In the genomic region with DNA sequence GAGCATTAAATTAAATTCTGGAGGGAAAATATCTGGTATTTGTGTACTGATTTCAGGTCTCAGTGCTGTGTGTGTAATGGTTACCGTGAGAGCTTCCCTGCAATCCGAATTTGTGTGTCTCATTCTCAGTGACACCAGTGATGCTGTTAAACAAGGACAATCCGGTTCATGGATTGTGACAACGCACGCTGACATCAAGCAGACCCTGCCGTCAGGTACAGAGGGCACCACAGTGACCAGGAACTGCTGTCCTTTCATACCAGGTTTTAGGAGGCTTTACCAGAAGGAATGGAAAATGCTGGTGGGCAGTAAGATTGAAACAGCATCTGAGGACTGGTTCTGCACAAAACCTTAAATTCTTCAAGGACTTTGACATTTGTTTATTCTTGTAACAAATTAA, we compare ENCODE assay signal across 20 cellular contexts. TPM values are rescaled to one million over a fixed set of nuclear protein-coding genes. Genes with fewer than 3 reads are reported as not detected.
DNase-seq lines count a peak whose midpoint lies in the region; ATAC-seq lines count a peak whose summit lies in the region.
"Had no signal": no experiment of that assay in that cellular context is flagged by ENCODE, and none has a peak within 500 bp of the region (broad histone marks: within the 10 kb centered on the region; RNA-seq: fewer than 3 reads in every experiment).

No MANE protein-coding gene starts in this region.

- H3K9ac ChIP-seq in stomach smooth muscle (ENCODE audit: low read length in 2 of 2): peak overlapping the region in 1 of 2 donors; percentile 42

- H3K4me1 Mint-ChIP-seq in activated CD4-positive, alpha-beta T cell treated with anti-CD3 and anti-CD28 coated beads, Interleukin-2, amount 10 ng/mL, durations not matched to agents 7 days and 5 days: peaks cover 38% of the 10 kb centered on the region
- peaks cover 12% of the 10 kb centered on the region for H3K4me1 Mint-ChIP-seq in activated T-helper 17 cell treated with anti-CD3 and anti-CD28 coated beads, Interleukin-2, amount 50 U/mL, for 72 hours
- peaks cover 4 to 7% of the 10 kb centered on the region in 2 donors for H3K4me1 Mint-ChIP-seq in effector memory CD8-positive, alpha-beta T cell (ENCODE audit: low read depth in 2 of 2)

- peaks cover 23% of the 10 kb centered on the region for H3K36me3 Mint-ChIP-seq in activated CD4-positive, alpha-beta T cell treated with anti-CD3 and anti-CD28 coated beads, Interleukin-2, amount 10 ng/mL, durations not matched to agents 7 days and 5 days (ENCODE audit: low read depth)
- H3K36me3 Mint-ChIP-seq in activated T-helper 17 cell treated with anti-CD3 and anti-CD28 coated beads, Interleukin-2, amount 50 U/mL, for 72 hours (ENCODE audit: low read depth): peaks cover 32% of the 10 kb centered on the region
- H3K36me3 Mint-ChIP-seq in effector memory CD8-positive, alpha-beta T cell (ENCODE audit: insufficient read depth): peaks cover under 1% of the 10 kb centered on the region
- H3K36me3 Mint-ChIP-seq: stimulated activated memory B cell treated with anti-CD40 and anti-IgM and Interleukin-4, amounts not matched to agents 10 μg/mL and 1 μg/mL and 100 μg/mL, for 72 hours had no signal

- no peaks in the 10 kb centered on the region for H3K27me3 ChIP-seq in stomach smooth muscle (ENCODE audit: control insufficient read depth in 1 of 2, insufficient read depth in 2 of 2, low read length in 2 of 2)
- H3K27me3 ChIP-seq: dorsolateral prefrontal cortex had no signal

- POLR2A ChIA-PET in activated CD4-positive, alpha-beta T cell treated with anti-CD3 and anti-CD28 coated beads, Interleukin-2, amount 10 ng/mL, durations not matched to agents 7 days and 5 days (lab: Charles Lee): no interaction called here

- no peak for ATAC-seq in activated T-helper 17 cell treated with anti-CD3 and anti-CD28 coated beads, Interleukin-2, amount 50 U/mL, for 72 hours (replicated peaks)
- ATAC-seq in left lobe of liver (peak; percentile 24), GM21619 (IDR thresholded peaks at IDR 0.05; ENCODE audit: unreplicated experiment) (no peak)
- ATAC-seq in effector memory CD8-positive, alpha-beta T cell (replicated peaks): no peak
- ATAC-seq: stimulated activated memory B cell treated with anti-CD40 and anti-IgM and Interleukin-4, amounts not matched to agents 10 μg/mL and 1 μg/mL and 100 μg/mL, for 72 hours had no signal

- H3K9me3 Mint-ChIP-seq in activated CD4-positive, alpha-beta T cell treated with anti-CD3 and anti-CD28 coated beads, Interleukin-2, amount 10 ng/mL, durations not matched to agents 7 days and 5 days: no peaks in the 10 kb centered on the region
- H3K9me3 Mint-ChIP-seq in activated T-helper 17 cell treated with anti-CD3 and anti-CD28 coated beads, Interleukin-2, amount 50 U/mL, for 72 hours: peaks cover 3% of the 10 kb centered on the region
- H3K9me3 Mint-ChIP-seq in effector memory CD8-positive, alpha-beta T cell: no peaks in the 10 kb centered on the region
- H3K9me3 Mint-ChIP-seq: stimulated activated memory B cell treated with anti-CD40 and anti-IgM and Interleukin-4, amounts not matched to agents 10 μg/mL and 1 μg/mL and 100 μg/mL, for 72 hours had no signal

- H3K27ac ChIP-seq in stomach smooth muscle (ENCODE audit: low read length): peak overlapping the region; percentile 60

- no peak overlapping the region for H3K27ac Mint-ChIP-seq in activated CD4-positive, alpha-beta T cell treated with anti-CD3 and anti-CD28 coated beads, Interleukin-2, amount 10 ng/mL, durations not matched to agents 7 days and 5 days
- H3K27ac Mint-ChIP-seq in activated T-helper 17 cell treated with anti-CD3 and anti-CD28 coated beads, Interleukin-2, amount 50 U/mL, for 72 hours: peak overlapping the region; percentile 90
- H3K27ac Mint-ChIP-seq in effector memory CD8-positive, alpha-beta T cell: no peak overlapping the region

- peak overlapping the region; percentile 25 for H3K4me3 Mint-ChIP-seq in activated CD4-positive, alpha-beta T cell treated with anti-CD3 and anti-CD28 coated beads, Interleukin-2, amount 10 ng/mL, durations not matched to agents 7 days and 5 days
- H3K4me3 Mint-ChIP-seq in activated T-helper 17 cell treated with anti-CD3 and anti-CD28 coated beads, Interleukin-2, amount 50 U/mL, for 72 hours: peak overlapping the region; percentile 74
- no peak overlapping the region for H3K4me3 Mint-ChIP-seq in effector memory CD8-positive, alpha-beta T cell

- H3K4me1 ChIP-seq in stomach smooth muscle (ENCODE audit: control insufficient read depth, insufficient read depth, low read length): peaks cover 5% of the 10 kb centered on the region

- H3K9me3 ChIP-seq in stomach smooth muscle (ENCODE audit: control insufficient read depth in 2 of 2, low read length in 2 of 2): no peaks in the 10 kb centered on the region

- H3K4me3 ChIP-seq in stomach smooth muscle (ENCODE audit: low read length in 2 of 2): peak overlapping the region; percentile 3 to 91

- CTCF ChIA-PET in activated CD4-positive, alpha-beta T cell treated with anti-CD3 and anti-CD28 coated beads, Interleukin-2, amount 10 ng/mL, durations not matched to agents 7 days and 5 days (lab: Charles Lee): no interaction called here

- DNase-seq in activated CD4-positive, alpha-beta T cell treated with anti-CD3 and anti-CD28 coated beads, Interleukin-2, amount 10 ng/mL, durations not matched to agents 7 days and 5 days: no peak
- DNase-seq in activated CD4-positive, alpha-beta T cell treated with anti-CD3 and anti-CD28 coated beads for 4 hours: no peak
- DNase-seq in left lobe of liver (ENCODE audit: low spot score): no peak
- no peak for DNase-seq in effector memory CD8-positive, alpha-beta T cell
- no peak for DNase-seq in HCEC 1CT
- DNase-seq: activated CD4-positive, CD25-positive, alpha-beta regulatory T cell; activated T-cell treated with anti-CD3 and anti-CD28 coated beads, Interleukin-2, amount 50 U/mL, for 1 hour; dorsolateral prefrontal cortex; foreskin melanocyte; GOT3; KG1; NCI-H1417 treated with DMSO at 0.1 percent for 48 hours; NCI-H345; stimulated activated CD4-positive, alpha-beta T cell treated with anti-CD3 and anti-CD28 coated beads, Interleukin-4, amount 100 ng/mL, for 4 hours had no signal

- H3K36me3 ChIP-seq in stomach smooth muscle (ENCODE audit: control insufficient read depth in 2 of 2, insufficient read depth in 2 of 2, low read length in 2 of 2): peaks cover 0 to 2% of the 10 kb centered on the region in 2 donors

- H3K27me3 Mint-ChIP-seq in activated CD4-positive, alpha-beta T cell treated with anti-CD3 and anti-CD28 coated beads, Interleukin-2, amount 10 ng/mL, durations not matched to agents 7 days and 5 days: peaks cover 4% of the 10 kb centered on the region
- no peaks in the 10 kb centered on the region for H3K27me3 Mint-ChIP-seq in activated T-helper 17 cell treated with anti-CD3 and anti-CD28 coated beads, Interleukin-2, amount 50 U/mL, for 72 hours
- H3K27me3 Mint-ChIP-seq in effector memory CD8-positive, alpha-beta T cell: peaks cover 0 to 5% of the 10 kb centered on the region in 2 donors
- H3K27me3 Mint-ChIP-seq: stimulated activated memory B cell treated with anti-CD40 and anti-IgM and Interleukin-4, amounts not matched to agents 10 μg/mL and 1 μg/mL and 100 μg/mL, for 72 hours had no signal

RNA-seq across cellular contexts. Expression of a gene that starts 30.5 kb away (rescaled TPM):
- not detected for total RNA-seq in activated CD4-positive, alpha-beta T cell treated with anti-CD3 and anti-CD28 coated beads, Interleukin-2, amount 10 ng/mL, durations not matched to agents 7 days and 5 days
- total RNA-seq in activated T-helper 17 cell treated with anti-CD3 and anti-CD28 coated beads, Interleukin-2, amount 50 U/mL, for 72 hours: not detected
- total RNA-seq in left lobe of liver: not detected
- total RNA-seq: dorsolateral prefrontal cortex, mononuclear cell, pulmonary artery endothelial cell had no signal

Comparison
In these comparisons a context has a peak if more than half of its experiments do, and no peak if none do; other contexts are left out.
1. H3K4me3 Mint-ChIP-seq: peak in activated CD4-positive, alpha-beta T cell treated with anti-CD3 and anti-CD28 coated beads, Interleukin-2, amount 10 ng/mL, durations not matched to agents 7 days and 5 days (single experiment) and activated T-helper 17 cell treated with anti-CD3 and anti-CD28 coated beads, Interleukin-2, amount 50 U/mL, for 72 hours (single experiment); none in effector memory CD8-positive, alpha-beta T cell (0 of 2).